In genomic region chr17:47694018-47694817, GRCh38 we compare ENCODE assay signal across 8 cellular contexts. TPM values are rescaled to one million over a fixed set of nuclear protein-coding genes. Genes with fewer than 3 reads are reported as not detected.
DNase-seq lines count a peak whose midpoint lies in the region; ATAC-seq and TF ChIP-seq lines count a peak whose summit lies in the region.

Gene TBKBP1, plus strand, starts transcription at chr17:47694161. Its CDS starts 1,952 bp downstream, at chr17:47696113.

- no peak for TF ChIP-seq CTCF in HFFc6 (IDR thresholded peaks at IDR 0.05)
- no peak for TF ChIP-seq CTCF in astrocyte of the cerebellum (IDR thresholded peaks at IDR 0.05; ENCODE audit: low read depth, low read length, missing control alignments)

- peak within 1 kb of the TSS; percentile 87 for H3K4me3 Mint-ChIP-seq in HFFc6

- intact Hi-C loops in sciatic nerve (cut with DNase I) = no loop called here

- peak within 1 kb of the TSS; percentile 57 for H3K27ac Mint-ChIP-seq in HFFc6

- peaks cover 5% of the 10 kb centered on the region for H3K27me3 Mint-ChIP-seq in HFFc6 (ENCODE audit: insufficient read depth)

- in situ Hi-C loops in astrocyte of the cerebellum (cut with HindIII; ENCODE audit: low sequenced_read_pairs) = no loop called here

- H3K4me3 ChIP-seq in astrocyte of the cerebellum (ENCODE audit: low read depth, low read length) = peak within 1 kb of the TSS; percentile 68

- DNase-seq in AG20443 (ENCODE audit: low spot score) (peak; percentile 69), HFFc6 (no peak), SKM-1 treated with dmso at 0.1 percent for 144 hours (lab: John Stamatoyannopoulos, UW; ENCODE audit: unreplicated experiment) (peak; percentile 40), astrocyte of the cerebellum (ENCODE audit: low read depth) (no peak), hypothalamus (lab: John Stamatoyannopoulos, UW) (peak in 28 of 51 donors; percentile 14 to 76 (median 48)), sciatic nerve (ENCODE audit: low spot score) (peak; percentile 80), GM19240 (ENCODE audit: insufficient read length, low spot score) (no peak)

- H3K9me3 Mint-ChIP-seq in HFFc6 = no peaks in the 10 kb centered on the region

- peaks cover 25% of the 10 kb centered on the region for H3K4me1 Mint-ChIP-seq in HFFc6 (ENCODE audit: low read depth)

- peak; percentile 41 for ATAC-seq in sciatic nerve
- ATAC-seq in GM21447 (IDR thresholded peaks at IDR 0.05; ENCODE audit: unreplicated experiment) = no peak

- H3K36me3 Mint-ChIP-seq in HFFc6 (ENCODE audit: low read depth) = no peaks in the 10 kb centered on the region

RNA-seq across cellular contexts. Expression of gene TBKBP1, which starts in this region (rescaled TPM):
- 1 to 10 TPM; 6.6 to 8.3 (median 7.7) TPM for total RNA-seq in HFFc6 (2021; fragmentation: NEBNext Ultra II Directional; extraction: Animal tissue kit (Norgen Biotek cat#: 25700))
- 19.9 TPM for total RNA-seq in sciatic nerve

Comparison
In these comparisons a context has a peak if more than half of its experiments do, and no peak if none do; other contexts are left out.
1. DNase-seq: peak in AG20443 (single experiment), SKM-1 treated with dmso at 0.1 percent for 144 hours (single experiment), hypothalamus (28 of 51) and sciatic nerve (single experiment); none in HFFc6 (single experiment), astrocyte of the cerebellum (single experiment) and GM19240 (single experiment).